13 cellular contexts compared by ENCODE assay signal in the genomic region with DNA sequence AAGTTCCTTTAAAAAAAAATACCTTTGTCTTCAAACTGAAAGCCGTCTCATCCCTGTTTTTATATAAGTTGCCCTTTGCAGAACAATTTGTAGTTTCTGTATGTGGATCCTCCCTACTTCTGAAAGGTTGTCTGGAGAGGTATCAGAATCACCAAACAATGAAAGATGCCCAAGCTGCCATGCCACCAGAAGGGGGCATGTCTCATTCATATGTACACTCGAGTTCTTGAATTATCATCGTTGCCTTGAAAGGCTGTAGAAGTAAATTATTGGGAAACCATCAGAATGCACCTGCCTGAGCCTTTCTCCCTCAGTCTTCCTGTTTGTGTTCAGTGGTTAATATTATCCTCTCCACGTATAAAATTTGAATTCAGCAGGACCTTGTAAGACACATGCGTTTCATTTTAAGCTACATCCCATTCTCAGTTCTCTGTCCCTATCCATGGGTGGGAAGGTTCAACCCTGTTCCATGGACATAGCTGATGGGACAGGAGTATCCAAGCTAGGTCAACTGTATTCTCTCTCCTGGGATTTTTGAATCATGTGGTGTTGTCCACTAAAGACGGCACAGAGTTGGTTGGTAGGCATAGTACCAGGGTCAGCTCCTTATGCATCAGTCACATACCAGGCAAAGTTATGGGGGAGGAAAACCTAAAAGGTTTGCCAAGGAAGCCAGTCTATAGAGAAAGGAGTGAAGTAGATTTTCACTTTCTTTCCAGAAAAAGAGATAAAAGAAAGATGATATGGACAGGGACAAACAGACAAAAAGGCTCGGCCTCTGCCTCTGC. TPM values are rescaled to one million over a fixed set of nuclear protein-coding genes. Genes with fewer than 3 reads are reported as not detected.
DNase-seq lines count a peak whose midpoint lies in the region; ATAC-seq and TF ChIP-seq lines count a peak whose summit lies in the region.
"Had no signal": no experiment of that assay in that cellular context is flagged by ENCODE, and none has a peak within 500 bp of the region (broad histone marks: within the 10 kb centered on the region; RNA-seq: fewer than 3 reads in every experiment).

No MANE protein-coding gene starts in this region.

- H3K4me1 Mint-ChIP-seq in activated naive CD8-positive, alpha-beta T cell treated with anti-CD3 and anti-CD28 coated beads for 36 hours = peaks cover 39% of the 10 kb centered on the region
- H3K4me1 Mint-ChIP-seq in activated naive CD8-positive, alpha-beta T cell treated with anti-CD3 and anti-CD28 coated beads, Interleukin-2, amount 50 U/mL, for 24 hours = peaks cover 46% of the 10 kb centered on the region
- H3K4me1 Mint-ChIP-seq in type B pancreatic cell (ENCODE audit: unreplicated experiment) = peaks cover 25% of the 10 kb centered on the region

- H3K27ac ChIP-seq in RWPE1 = no peak overlapping the region
- H3K27ac ChIP-seq: thoracic aorta had no signal

- TF ChIP-seq CTCF in cardiac fibroblast (IDR thresholded peaks at IDR 0.05; ENCODE audit: low read depth, low read length) (peak; percentile 0), type B pancreatic cell (conservative IDR thresholded peaks at IDR 0.05) (no peak), RWPE1 (conservative IDR thresholded peaks at IDR 0.05; ENCODE audit: low read depth) (no peak)

- peak overlapping the region; percentile 43 for H3K27ac Mint-ChIP-seq in activated naive CD8-positive, alpha-beta T cell treated with anti-CD3 and anti-CD28 coated beads for 36 hours
- no peak overlapping the region for H3K27ac Mint-ChIP-seq in activated naive CD8-positive, alpha-beta T cell treated with anti-CD3 and anti-CD28 coated beads, Interleukin-2, amount 50 U/mL, for 24 hours
- peak overlapping the region; percentile 82 for H3K27ac Mint-ChIP-seq in type B pancreatic cell
- H3K27ac Mint-ChIP-seq: activated CD4-positive, alpha-beta memory T cell treated with anti-CD3 and anti-CD28 coated beads, Interleukin-2, amount 10 ng/mL, durations not matched to agents 7 days and 5 days had no signal

- POLR2A ChIA-PET in RWPE1 (lab: Yijun Ruan, JAX; ENCODE audit: low non-redundant PET) = no interaction called here

- CTCF ChIA-PET in RWPE1 (lab: Yijun Ruan, JAX) = no interaction called here

- ATAC-seq in activated naive CD8-positive, alpha-beta T cell treated with anti-CD3 and anti-CD28 coated beads, Interleukin-2, amount 50 U/mL, for 24 hours = no peak
- ATAC-seq in HG02798 (IDR thresholded peaks at IDR 0.05; ENCODE audit: poor library complexity, unreplicated experiment) = no peak
- no peak for ATAC-seq in GM19463 (IDR thresholded peaks at IDR 0.05; ENCODE audit: unreplicated experiment)

- H3K36me3 Mint-ChIP-seq in activated naive CD8-positive, alpha-beta T cell treated with anti-CD3 and anti-CD28 coated beads for 36 hours = peaks cover 9% of the 10 kb centered on the region
- no peaks in the 10 kb centered on the region for H3K36me3 Mint-ChIP-seq in activated naive CD8-positive, alpha-beta T cell treated with anti-CD3 and anti-CD28 coated beads, Interleukin-2, amount 50 U/mL, for 24 hours (ENCODE audit: low read depth)
- peaks cover 3% of the 10 kb centered on the region for H3K36me3 Mint-ChIP-seq in type B pancreatic cell

- H3K9me3 Mint-ChIP-seq in activated naive CD8-positive, alpha-beta T cell treated with anti-CD3 and anti-CD28 coated beads for 36 hours = no peaks in the 10 kb centered on the region
- no peaks in the 10 kb centered on the region for H3K9me3 Mint-ChIP-seq in activated naive CD8-positive, alpha-beta T cell treated with anti-CD3 and anti-CD28 coated beads, Interleukin-2, amount 50 U/mL, for 24 hours
- peaks cover 3% of the 10 kb centered on the region for H3K9me3 Mint-ChIP-seq in type B pancreatic cell
- H3K9me3 Mint-ChIP-seq: activated CD4-positive, alpha-beta memory T cell treated with anti-CD3 and anti-CD28 coated beads, Interleukin-2, amount 10 ng/mL, durations not matched to agents 7 days and 5 days had no signal

- no peak for DNase-seq in activated naive CD8-positive, alpha-beta T cell treated with anti-CD3 and anti-CD28 coated beads for 36 hours
- DNase-seq in activated naive CD8-positive, alpha-beta T cell treated with anti-CD3 and anti-CD28 coated beads, Interleukin-2, amount 50 U/mL, for 24 hours = no peak
- peak; percentile 51 for DNase-seq in LHCN-M2 (ENCODE audit: low read depth)
- DNase-seq in cardiac fibroblast (ENCODE audit: low read depth in 2 of 2) = no peak
- DNase-seq in type B pancreatic cell (ENCODE audit: extremely low spot score, unreplicated experiment) = no peak
- DNase-seq in RWPE1 (ENCODE audit: low spot score) = no peak
- DNase-seq: activated CD4-positive, alpha-beta memory T cell treated with anti-CD3 and anti-CD28 coated beads, Interleukin-2, amount 10 ng/mL, durations not matched to agents 7 days and 5 days; aorta; NCI-H1930; stimulated activated CD4-positive, alpha-beta T cell treated with anti-CD3 and anti-CD28 coated beads, Interleukin-4, amount 100 ng/mL, for 4 hours had no signal

- no peak overlapping the region for H3K4me3 ChIP-seq in cardiac fibroblast (replicated peaks in 1 of 2; ENCODE audit: low read depth in 2 of 2, low read length in 2 of 2)
- H3K4me3 ChIP-seq: thoracic aorta had no signal

- H3K4me3 Mint-ChIP-seq in activated naive CD8-positive, alpha-beta T cell treated with anti-CD3 and anti-CD28 coated beads for 36 hours = no peak overlapping the region
- H3K4me3 Mint-ChIP-seq in activated naive CD8-positive, alpha-beta T cell treated with anti-CD3 and anti-CD28 coated beads, Interleukin-2, amount 50 U/mL, for 24 hours = no peak overlapping the region
- no peak overlapping the region for H3K4me3 Mint-ChIP-seq in type B pancreatic cell
- H3K4me3 Mint-ChIP-seq: activated CD4-positive, alpha-beta memory T cell treated with anti-CD3 and anti-CD28 coated beads, Interleukin-2, amount 10 ng/mL, durations not matched to agents 7 days and 5 days had no signal

- H3K27me3 Mint-ChIP-seq in activated naive CD8-positive, alpha-beta T cell treated with anti-CD3 and anti-CD28 coated beads for 36 hours = no peaks in the 10 kb centered on the region
- H3K27me3 Mint-ChIP-seq in activated naive CD8-positive, alpha-beta T cell treated with anti-CD3 and anti-CD28 coated beads, Interleukin-2, amount 50 U/mL, for 24 hours = no peaks in the 10 kb centered on the region
- H3K27me3 Mint-ChIP-seq in type B pancreatic cell = no peaks in the 10 kb centered on the region
- H3K27me3 Mint-ChIP-seq: activated CD4-positive, alpha-beta memory T cell treated with anti-CD3 and anti-CD28 coated beads, Interleukin-2, amount 10 ng/mL, durations not matched to agents 7 days and 5 days had no signal

RNA-seq across cellular contexts. Expression of gene GALNT7, which starts 24.0 kb away (rescaled TPM):
- total RNA-seq in activated naive CD8-positive, alpha-beta T cell treated with anti-CD3 and anti-CD28 coated beads for 36 hours = 10 to 100 TPM; 14.3 to 14.7 TPM
- total RNA-seq in LHCN-M2 (2014; rRNA removed) = 94.9 and 119 TPM in 2 replicates
- 25.7 TPM for polyA plus RNA-seq in LHCN-M2 (2012)
- 63.9 and 100 TPM in 2 replicates for total RNA-seq in type B pancreatic cell (ENCODE audit: low replicate concordance)
